ENCODE assay signal across 8 cellular contexts in genomic region chr1:46303872-46304326, GRCh38. TPM values are rescaled to one million over a fixed set of nuclear protein-coding genes. Genes with fewer than 3 reads are reported as not detected.
A peak's percentile ranks its signal among the peaks of the same experiment; 100 is the strongest.
DNase-seq lines count a peak whose midpoint lies in the region; ATAC-seq and TF ChIP-seq lines count a peak whose summit lies in the region.

No MANE protein-coding gene starts in this region.

- intact Hi-C loops in activated CD4-positive, alpha-beta T cell treated with anti-CD3 and anti-CD28 coated beads, Interleukin-2, amount 10 ng/mL, durations not matched to agents 24 days and 14 days (cut with micrococcal nuclease): loop anchor here (1.0 to 2.0 kb wide), 4 partner anchors 36 to 617 kb away; partner anchors contain the start of genes GPBP1L1, NSUN4 and RAD54L

- ATAC-seq in thoracic aorta (ENCODE audit: insufficient number of reproducible peaks, low FRiP score, low read depth): no peak
- no peak for ATAC-seq in HG03025 (IDR thresholded peaks at IDR 0.05; ENCODE audit: low FRiP score, unreplicated experiment)

- no peaks in the 10 kb centered on the region for H3K9me3 ChIP-seq in thoracic aorta

- peak overlapping the region; percentile 98 to 100 for H3K27ac ChIP-seq in thoracic aorta

- H3K27me3 ChIP-seq in kidney epithelial cell (ENCODE audit: control insufficient read depth, insufficient read depth, low read length): no peaks in the 10 kb centered on the region
- H3K27me3 ChIP-seq in thoracic aorta (replicated peaks; ENCODE audit: insufficient read depth): no peaks in the 10 kb centered on the region

- H3K27me3 Mint-ChIP-seq in activated CD4-positive, alpha-beta T cell treated with anti-CD3 and anti-CD28 coated beads, Interleukin-2, amount 10 ng/mL, durations not matched to agents 24 days and 14 days: no peaks in the 10 kb centered on the region
- H3K27me3 Mint-ChIP-seq in activated naive CD8-positive, alpha-beta T cell treated with anti-CD3 and anti-CD28 coated beads for 36 hours: no peaks in the 10 kb centered on the region

- peaks cover 31 to 54% of the 10 kb centered on the region in 2 donors for H3K4me1 ChIP-seq in thoracic aorta (ENCODE audit: control insufficient read depth in 1 of 2, low read depth in 2 of 2)

- CTCF ChIA-PET in HEK293T (lab: Yijun Ruan, JAX): no interaction called here

- no peaks in the 10 kb centered on the region for H3K9me3 Mint-ChIP-seq in activated CD4-positive, alpha-beta T cell treated with anti-CD3 and anti-CD28 coated beads, Interleukin-2, amount 10 ng/mL, durations not matched to agents 24 days and 14 days
- H3K9me3 Mint-ChIP-seq in activated naive CD8-positive, alpha-beta T cell treated with anti-CD3 and anti-CD28 coated beads for 36 hours: no peaks in the 10 kb centered on the region

- peaks cover 34% of the 10 kb centered on the region for H3K36me3 Mint-ChIP-seq in activated CD4-positive, alpha-beta T cell treated with anti-CD3 and anti-CD28 coated beads, Interleukin-2, amount 10 ng/mL, durations not matched to agents 24 days and 14 days (ENCODE audit: low read depth)
- peaks cover 22% of the 10 kb centered on the region for H3K36me3 Mint-ChIP-seq in activated naive CD8-positive, alpha-beta T cell treated with anti-CD3 and anti-CD28 coated beads for 36 hours

- H3K4me3 ChIP-seq in kidney epithelial cell (ENCODE audit: low read depth, low read length): peak overlapping the region; percentile 74
- H3K4me3 ChIP-seq in thoracic aorta: peak overlapping the region; percentile 92

- TF ChIP-seq CTCF in kidney epithelial cell (IDR thresholded peaks at IDR 0.05; ENCODE audit: insufficient read depth, low read length, poor library complexity, severe bottlenecking) (no peak), thoracic aorta (IDR thresholded peaks at IDR 0.05) (no peak)

- peak overlapping the region; percentile 99 for H3K4me3 Mint-ChIP-seq in activated CD4-positive, alpha-beta T cell treated with anti-CD3 and anti-CD28 coated beads, Interleukin-2, amount 10 ng/mL, durations not matched to agents 24 days and 14 days
- H3K4me3 Mint-ChIP-seq in activated naive CD8-positive, alpha-beta T cell treated with anti-CD3 and anti-CD28 coated beads for 36 hours: peak overlapping the region; percentile 99

- POLR2A ChIA-PET in HEK293T (lab: Yijun Ruan, JAX): interaction anchor here (0.6 to 2.9 kb wide), 12 partner anchors 10 to 777 kb away, joined by 3 to 29 read pairs (median 4); partner anchors contain the start of genes NSUN4 and RAD54L

- no peak for DNase-seq in activated CD4-positive, alpha-beta T cell treated with anti-CD3 and anti-CD28 coated beads, Interleukin-2, amount 10 ng/mL, durations not matched to agents 24 days and 14 days
- no peak for DNase-seq in activated CD4-positive, alpha-beta T cell treated with anti-CD3 and anti-CD28 coated beads for 1 hour
- DNase-seq in activated naive CD8-positive, alpha-beta T cell treated with anti-CD3 and anti-CD28 coated beads for 36 hours: no peak
- DNase-seq in kidney epithelial cell (ENCODE audit: low read depth): no peak
- DNase-seq in thoracic aorta (ENCODE audit: low spot score): no peak
- DNase-seq in stimulated activated CD4-positive, alpha-beta T cell treated with anti-CD3 and anti-CD28 coated beads, Interleukin-12 subunit alpha, Interleukin-12 subunit beta, amount 100 ng/mL, for 4 hours: no peak
- no peak for DNase-seq in HEK293T (ENCODE audit: extremely low spot score)

- H3K36me3 ChIP-seq in kidney epithelial cell (ENCODE audit: control insufficient read depth, insufficient read depth, low read length) (no peaks in the 10 kb centered on the region), thoracic aorta (no peaks in the 10 kb centered on the region)

- peak overlapping the region; percentile 98 for H3K27ac Mint-ChIP-seq in activated CD4-positive, alpha-beta T cell treated with anti-CD3 and anti-CD28 coated beads, Interleukin-2, amount 10 ng/mL, durations not matched to agents 24 days and 14 days
- H3K27ac Mint-ChIP-seq in activated naive CD8-positive, alpha-beta T cell treated with anti-CD3 and anti-CD28 coated beads for 36 hours: peak overlapping the region; percentile 98

- H3K4me1 Mint-ChIP-seq in activated CD4-positive, alpha-beta T cell treated with anti-CD3 and anti-CD28 coated beads, Interleukin-2, amount 10 ng/mL, durations not matched to agents 24 days and 14 days: peaks cover 38% of the 10 kb centered on the region
- H3K4me1 Mint-ChIP-seq in activated naive CD8-positive, alpha-beta T cell treated with anti-CD3 and anti-CD28 coated beads for 36 hours: peaks cover 37% of the 10 kb centered on the region

TF ChIP-seq in HEK293T, 16 proteins besides CTCF, POLR2A, EP300 and RAD21:
- TF ChIP-seq ELF4 (IDR thresholded peaks at IDR 0.05): no peak
- TF ChIP-seq SP1 (IDR thresholded peaks at IDR 0.05): no peak
- no peak for TF ChIP-seq FOXM1 (IDR thresholded peaks at IDR 0.05; ENCODE audit: borderline replicate concordance)
- TF ChIP-seq ZNF384 (IDR thresholded peaks at IDR 0.05): no peak
- TF ChIP-seq CTBP1 (IDR thresholded peaks at IDR 0.05; ENCODE audit: borderline replicate concordance): no peak

RNA-seq across cellular contexts. Expression of gene UQCRH, which starts 0.4 kb away (rescaled TPM):
- total RNA-seq in activated CD4-positive, alpha-beta T cell treated with anti-CD3 and anti-CD28 coated beads, Interleukin-2, amount 10 ng/mL, durations not matched to agents 24 days and 14 days: 283 and 306 TPM in 2 replicates
- 100 to 1,000 TPM; 455 to 457 TPM for total RNA-seq in activated naive CD8-positive, alpha-beta T cell treated with anti-CD3 and anti-CD28 coated beads for 36 hours
- total RNA-seq in kidney epithelial cell: 435 and 575 TPM in 2 replicates
- total RNA-seq in thoracic aorta: 100 to 1,000 TPM; 144 to 237 TPM

RNA-seq across cellular contexts. Expression of gene LRRC41, which starts 0.5 kb away (rescaled TPM):
- 63.1 and 64.6 TPM in 2 replicates for total RNA-seq in activated CD4-positive, alpha-beta T cell treated with anti-CD3 and anti-CD28 coated beads, Interleukin-2, amount 10 ng/mL, durations not matched to agents 24 days and 14 days
- 10 to 100 TPM; 33.6 to 35.6 TPM for total RNA-seq in activated naive CD8-positive, alpha-beta T cell treated with anti-CD3 and anti-CD28 coated beads for 36 hours
- total RNA-seq in kidney epithelial cell (102 and 132 TPM in 2 replicates), thoracic aorta (10 to 100 TPM; 70.7 to 76.2 TPM)

RNA-seq across cellular contexts. Expression of gene NSUN4, which starts 36.7 kb away (rescaled TPM):
- total RNA-seq in activated CD4-positive, alpha-beta T cell treated with anti-CD3 and anti-CD28 coated beads, Interleukin-2, amount 10 ng/mL, durations not matched to agents 24 days and 14 days: 40.4 and 46.5 TPM in 2 replicates
- 10 to 100 TPM; 32.0 to 32.5 TPM for total RNA-seq in activated naive CD8-positive, alpha-beta T cell treated with anti-CD3 and anti-CD28 coated beads for 36 hours
- total RNA-seq in kidney epithelial cell (24.0 and 29.6 TPM in 2 replicates), thoracic aorta (10 to 100 TPM; 22.9 to 29.3 TPM)

RNA-seq across cellular contexts. Expression of gene RAD54L, which starts 56.3 kb away (rescaled TPM):
- 55.5 and 59.6 TPM in 2 replicates for total RNA-seq in activated CD4-positive, alpha-beta T cell treated with anti-CD3 and anti-CD28 coated beads, Interleukin-2, amount 10 ng/mL, durations not matched to agents 24 days and 14 days
- 10 to 100 TPM; 61.8 to 66.3 TPM for total RNA-seq in activated naive CD8-positive, alpha-beta T cell treated with anti-CD3 and anti-CD28 coated beads for 36 hours
- total RNA-seq in kidney epithelial cell (2.9 and 6.1 TPM in 2 replicates), thoracic aorta (1 to 10 TPM in 1 of 2 donors, under 1 TPM in 1; 0.68 to 4.1 TPM)
